Comparison of ENCODE assay signal across 31 cellular contexts in the genomic region with DNA sequence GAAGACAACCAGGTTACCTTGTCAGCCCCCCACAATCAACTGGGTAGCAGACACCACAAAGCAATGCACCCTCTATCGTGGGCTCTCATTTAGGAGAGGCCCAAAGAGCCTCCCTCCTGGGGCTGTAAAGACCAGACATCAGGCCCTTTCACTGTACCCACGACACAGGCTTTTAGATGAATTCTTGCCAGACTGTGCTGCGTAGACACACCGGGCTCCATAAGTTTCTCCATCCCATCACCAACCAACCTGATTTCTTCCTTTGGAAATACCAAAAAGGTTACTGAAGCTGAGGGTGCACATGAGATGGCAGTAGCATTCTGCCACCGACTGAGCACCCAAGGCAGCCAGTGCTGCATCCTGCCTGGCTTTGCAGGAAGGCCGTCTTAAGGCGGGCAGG.
"Had no signal": no experiment of that assay in that cellular context is flagged by ENCODE, and none has a peak within 500 bp of the region (broad histone marks: within the 10 kb centered on the region; RNA-seq: fewer than 3 reads in every experiment).

No MANE protein-coding gene starts in this region.

- DNase-seq: Karpas-422, Kasumi-1, MG63, MM.1S, MV-4-11, NCI-H1048, NCI-H1092, NCI-H1092 treated with DMSO at 0.1 percent for 48 hours, NCI-H1105, NCI-H1105 treated with DMSO at 0.1 percent for 48 hours, NCI-H1417 treated with DMSO at 0.1 percent for 48 hours, NCI-H1436, NCI-H1436 treated with DMSO at 0.1 percent for 48 hours, NCI-H146, NCI-H1694, NCI-H1694 treated with DMSO at 0.1 percent for 48 hours, NCI-H187, NCI-H187 treated with DMSO at 0.1 percent for 48 hours, NCI-H1930, NCI-H2029, NCI-H2029 treated with DMSO at 0.1 percent for 48 hours, NCI-H2081, NCI-H2081 treated with DMSO at 0.1 percent for 48 hours, NCI-H2107, NCI-H2171, NCI-H2171 treated with DMSO at 0.1 percent for 48 hours, NCI-H2227 treated with DMSO at 0.1 percent for 48 hours, NCI-H226, NCI-H345, NCI-H446, NCI-H446 treated with DMSO at 0.1 percent for 48 hours had no signal

- H3K27me3 ChIP-seq: MG63 had no signal

- H3K4me3 ChIP-seq: MG63 had no signal

- H3K9me3 ChIP-seq: MG63 had no signal

- H3K36me3 ChIP-seq: MG63 had no signal
